20 cellular contexts compared by ENCODE assay signal in the genomic region with DNA sequence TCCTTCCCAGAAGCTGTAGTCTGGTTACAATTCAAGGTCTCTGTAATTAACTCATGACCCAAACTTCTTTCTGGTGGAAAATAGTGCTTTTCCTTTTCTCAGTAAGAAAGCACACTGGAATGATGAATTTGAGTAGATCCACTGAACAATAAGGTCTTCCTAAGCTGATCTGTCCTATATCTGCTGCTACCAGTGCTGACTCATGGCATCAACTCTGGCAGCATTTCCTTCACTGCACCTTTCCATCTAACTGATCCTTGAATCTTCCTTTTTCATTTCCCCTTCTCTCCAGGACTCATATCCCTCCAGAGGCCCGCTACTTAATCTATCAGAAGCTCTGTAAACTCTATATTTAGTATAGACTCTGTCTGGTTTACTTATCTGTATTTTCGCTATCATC.
"Had no signal": no experiment of that assay in that cellular context is flagged by ENCODE, and none has a peak within 500 bp of the region (broad histone marks: within the 10 kb centered on the region; RNA-seq: fewer than 3 reads in every experiment).

No MANE protein-coding gene starts in this region.

- H3K4me3 Mint-ChIP-seq: activated CD4-positive, alpha-beta memory T cell treated with anti-CD3 and anti-CD28 coated beads for 36 hours; activated CD4-positive, alpha-beta T cell treated with anti-CD3 and anti-CD28 coated beads for 36 hours; activated CD8-positive, alpha-beta memory T cell treated with anti-CD3 and anti-CD28 coated beads, Interleukin-2, amount 10 ng/mL, durations not matched to agents 7 days and 5 days; activated naive CD8-positive, alpha-beta T cell treated with anti-CD3 and anti-CD28 coated beads for 36 hours; T-helper 17 cell; WTC11 had no signal

- ATAC-seq: activated CD4-positive, alpha-beta T cell treated with anti-CD3 and anti-CD28 coated beads for 36 hours; activated CD8-positive, alpha-beta memory T cell treated with anti-CD3 and anti-CD28 coated beads, Interleukin-2, amount 10 ng/mL, durations not matched to agents 7 days and 5 days; left lobe of liver; stimulated activated naive CD8-positive, alpha-beta T cell treated with anti-CD3 and anti-CD28 coated beads, Interleukin-15, Interleukin-2, amounts not matched to agents 100 U/mL and 50 U/mL, for 24 hours; T-helper 17 cell; WTC11 had no signal

- H3K9me3 Mint-ChIP-seq: activated CD4-positive, alpha-beta memory T cell treated with anti-CD3 and anti-CD28 coated beads for 36 hours; activated naive CD8-positive, alpha-beta T cell treated with anti-CD3 and anti-CD28 coated beads for 36 hours had no signal

- H3K27ac ChIP-seq: right atrium auricular region, tibial artery had no signal

- H3K27me3 Mint-ChIP-seq: activated naive CD8-positive, alpha-beta T cell treated with anti-CD3 and anti-CD28 coated beads for 36 hours; T-helper 17 cell had no signal

- H3K27me3 ChIP-seq: right atrium auricular region, tibial artery had no signal

- DNase-seq: activated CD4-positive, alpha-beta memory T cell treated with anti-CD3 and anti-CD28 coated beads for 36 hours; activated CD4-positive, alpha-beta T cell treated with anti-CD3 and anti-CD28 coated beads for 36 hours; activated CD8-positive, alpha-beta memory T cell treated with anti-CD3 and anti-CD28 coated beads, Interleukin-2, amount 10 ng/mL, durations not matched to agents 7 days and 5 days; activated naive CD8-positive, alpha-beta T cell treated with anti-CD3 and anti-CD28 coated beads for 36 hours; amygdala; cerebellar nuclear complex; effector CD4-positive, alpha-beta T cell; foreskin melanocyte; glutamatergic neuron; hypothalamus; kidney; midbrain; stimulated activated CD4-positive, alpha-beta T cell treated with anti-CD3 and anti-CD28 coated beads, Interleukin-2, amount 100 ng/mL, for 24 hours; stimulated activated naive CD8-positive, alpha-beta T cell treated with anti-CD3 and anti-CD28 coated beads, Interleukin-15, Interleukin-2, amounts not matched to agents 100 U/mL and 50 U/mL, for 24 hours; substantia nigra; T-helper 17 cell; tibial artery had no signal

- H3K4me3 ChIP-seq: right atrium auricular region, tibial artery had no signal

- H3K36me3 Mint-ChIP-seq: activated CD4-positive, alpha-beta memory T cell treated with anti-CD3 and anti-CD28 coated beads for 36 hours; activated CD8-positive, alpha-beta memory T cell treated with anti-CD3 and anti-CD28 coated beads, Interleukin-2, amount 10 ng/mL, durations not matched to agents 7 days and 5 days; activated naive CD8-positive, alpha-beta T cell treated with anti-CD3 and anti-CD28 coated beads for 36 hours; WTC11 had no signal

- H3K4me1 ChIP-seq: right atrium auricular region had no signal

- FAIRE-seq: kidney had no signal

- H3K36me3 ChIP-seq: right atrium auricular region, tibial artery had no signal

- H3K4me1 Mint-ChIP-seq: activated CD4-positive, alpha-beta T cell treated with anti-CD3 and anti-CD28 coated beads for 36 hours; activated CD8-positive, alpha-beta memory T cell treated with anti-CD3 and anti-CD28 coated beads, Interleukin-2, amount 10 ng/mL, durations not matched to agents 7 days and 5 days; activated naive CD8-positive, alpha-beta T cell treated with anti-CD3 and anti-CD28 coated beads for 36 hours; T-helper 17 cell had no signal

- H3K27ac Mint-ChIP-seq: activated CD4-positive, alpha-beta memory T cell treated with anti-CD3 and anti-CD28 coated beads for 36 hours; activated CD4-positive, alpha-beta T cell treated with anti-CD3 and anti-CD28 coated beads for 36 hours; activated CD8-positive, alpha-beta memory T cell treated with anti-CD3 and anti-CD28 coated beads, Interleukin-2, amount 10 ng/mL, durations not matched to agents 7 days and 5 days; activated naive CD8-positive, alpha-beta T cell treated with anti-CD3 and anti-CD28 coated beads for 36 hours; T-helper 17 cell; WTC11 had no signal

- H3K9me3 ChIP-seq: right atrium auricular region, tibial artery had no signal
